10 cellular contexts compared by ENCODE assay signal in genomic region chr2:233448220-233448559, GRCh38.
A peak's percentile ranks its signal among the peaks of the same experiment; 100 is the strongest.
DNase-seq lines count a peak whose midpoint lies in the region; ATAC-seq and TF ChIP-seq lines count a peak whose summit lies in the region.
"Had no signal": no experiment of that assay in that cellular context is flagged by ENCODE, and none has a peak within 500 bp of the region (broad histone marks: within the 10 kb centered on the region; RNA-seq: fewer than 3 reads in every experiment).

No MANE protein-coding gene starts in this region.

- no peaks in the 10 kb centered on the region for H3K9me2 ChIP-seq in GM23338 (ENCODE audit: insufficient read depth)

- H4K20me1 ChIP-seq in GM23338 (replicated peaks; ENCODE audit: insufficient read depth) = no peaks in the 10 kb centered on the region

- H3F3A ChIP-seq in GM23338 (replicated peaks; ENCODE audit: low read depth) = no peaks in the 10 kb centered on the region

- DNase-seq in BJ (ENCODE audit: low read depth) (no peak), GM23338 (ENCODE audit: low spot score) (peak; percentile 62), WERI-Rb-1 (peak; percentile 62), kidney tubule cell (ENCODE audit: low spot score) (peak; percentile 16), NCI-H128 (lab: John Stamatoyannopoulos, UW; ENCODE audit: unreplicated experiment) (no peak), NCI-H2107 treated with DMSO at 0.1 percent for 48 hours (lab: John Stamatoyannopoulos, UW; ENCODE audit: unreplicated experiment) (no peak), cerebellar nuclear complex (lab: John Stamatoyannopoulos, UW) (no peak)

- no peak overlapping the region for H2AFZ ChIP-seq in GM23338

- peak; percentile 59 for ATAC-seq in GM23338
- no peak for ATAC-seq in HG03565 (IDR thresholded peaks at IDR 0.05; ENCODE audit: unreplicated experiment)

- H3K27me3 Mint-ChIP-seq in GM23338 (ENCODE audit: insufficient read depth, low read depth, poor library complexity) = peaks cover 13% of the 10 kb centered on the region

- no peak overlapping the region for H3K4me3 Mint-ChIP-seq in GM23338

- no peak overlapping the region for H3K4me2 ChIP-seq in GM23338

- H3K4me1 ChIP-seq in GM23338 (ENCODE audit: insufficient read depth) = no peaks in the 10 kb centered on the region

- H3K9me3 Mint-ChIP-seq in GM23338 = peaks cover 2% of the 10 kb centered on the region; the same call in 1 of the 3 replicates

- POLR2A ChIA-PET in BJ (lab: Charles Lee) = no interaction called here

- no peaks in the 10 kb centered on the region for H3K79me2 ChIP-seq in GM23338 (replicated peaks; ENCODE audit: insufficient read depth)

- H3K36me3 ChIP-seq in BJ (ENCODE audit: control insufficient read depth, insufficient read depth, low read length) = peaks cover 12% of the 10 kb centered on the region
- no peaks in the 10 kb centered on the region for H3K36me3 ChIP-seq in GM23338 (ENCODE audit: insufficient read depth)
- peaks cover 11% of the 10 kb centered on the region for H3K36me3 ChIP-seq in WERI-Rb-1

- H3K27me3 ChIP-seq in BJ (ENCODE audit: control insufficient read depth, insufficient read depth, low read length) (no peaks in the 10 kb centered on the region), GM23338 (ENCODE audit: insufficient read depth) (no peaks in the 10 kb centered on the region), WERI-Rb-1 (ENCODE audit: insufficient read depth, low read depth, severe bottlenecking) (no peaks in the 10 kb centered on the region)
- H3K27me3 ChIP-seq: esophagus muscularis mucosa, SJCRH30 had no signal

- TF ChIP-seq CTCF in BJ (IDR thresholded peaks at IDR 0.05; ENCODE audit: insufficient read depth, low read depth, low read length) (0 out of 2 replicates have a peak, but pooled peaks have one; percentile 21), GM23338 (conservative IDR thresholded peaks at IDR 0.05; ENCODE audit: low read depth in 2 of 2) (peak; percentile 47 to 54), WERI-Rb-1 (IDR thresholded peaks at IDR 0.05; ENCODE audit: low read depth, low read length) (peak; percentile 63)

- H3K27ac ChIP-seq in GM23338 (ENCODE audit: low read depth) = no peak overlapping the region
- peak overlapping the region; percentile 20 for H3K27ac ChIP-seq in WERI-Rb-1
- H3K27ac ChIP-seq: esophagus muscularis mucosa, SJCRH30 had no signal

- no peaks in the 10 kb centered on the region for H3K9me3 ChIP-seq in WERI-Rb-1 (ENCODE audit: severe bottlenecking)
- H3K9me3 ChIP-seq: esophagus muscularis mucosa, SJCRH30 had no signal

- H3K4me3 ChIP-seq in BJ (ENCODE audit: low read depth, low read length) (no peak overlapping the region), GM23338 (no peak overlapping the region), WERI-Rb-1 (ENCODE audit: low read depth, low read length) (no peak overlapping the region)
- H3K4me3 ChIP-seq: esophagus muscularis mucosa, SJCRH30 had no signal

- CTCF ChIA-PET in BJ (lab: Yijun Ruan, JAX) = interaction anchor here (0.6 to 4.4 kb wide), 26 partner anchors 8 to 1673 kb away, joined by 3 to 56 read pairs (median 4); partner anchors contain the start of gene UGT1A5

- H3K27ac Mint-ChIP-seq in GM23338 = peak overlapping the region; percentile 67

- H3K4me1 Mint-ChIP-seq in GM23338 = peaks cover 9% of the 10 kb centered on the region

- H3K36me3 Mint-ChIP-seq in GM23338 (ENCODE audit: low read depth) = peaks cover 20% of the 10 kb centered on the region

TF ChIP-seq in GM23338, 12 proteins besides CTCF, POLR2A, EP300 and RAD21:
- TF ChIP-seq ZNF331 (CRISPR knock-in tag; IDR thresholded peaks at IDR 0.05; ENCODE audit: low read depth) (no peak), ZNF114 (CRISPR knock-in tag; IDR thresholded peaks at IDR 0.05) (no peak), REST (IDR thresholded peaks at IDR 0.05; ENCODE audit: unreplicated experiment) (no peak), NANOG (IDR thresholded peaks at IDR 0.05; ENCODE audit: borderline replicate concordance) (no peak), POLR2AphosphoS5 (IDR thresholded peaks at IDR 0.05; ENCODE audit: low read depth) (no peak), EZH2phosphoT487 (IDR thresholded peaks at IDR 0.05; ENCODE audit: unreplicated experiment) (no peak)

Comparison
In these comparisons a context has a peak if more than half of its experiments do, and no peak if none do; other contexts are left out.
1. DNase-seq: peak in GM23338 (single experiment), WERI-Rb-1 (single experiment) and kidney tubule cell (single experiment); none in BJ (single experiment), NCI-H128 (single experiment), NCI-H2107 treated with DMSO at 0.1 percent for 48 hours (single experiment) and cerebellar nuclear complex (0 of 2).
2. Peak in every context shown above with its lines, with median percentiles within 50 percentile points of each other: CTCF ChIP-seq.